Comparison of ENCODE assay signal across 20 cellular contexts in the genomic region with DNA sequence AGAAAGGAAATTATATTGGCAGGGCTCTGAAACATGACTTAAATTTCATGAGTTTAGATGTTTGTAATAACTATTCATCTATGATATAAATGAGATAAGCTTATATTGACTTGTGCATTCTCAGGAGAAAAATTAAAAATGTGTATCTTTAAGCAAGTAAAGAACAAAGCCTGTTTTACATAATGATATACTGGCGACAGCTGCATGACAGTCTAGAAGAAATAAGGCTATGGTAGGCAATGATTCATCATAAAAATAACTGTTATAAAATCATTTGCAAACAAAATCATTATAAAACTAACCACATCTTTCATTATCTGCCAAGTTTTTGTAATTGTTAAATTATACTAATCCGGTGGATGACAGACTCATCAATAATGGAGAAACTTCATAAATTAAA.
DNase-seq lines count a peak whose midpoint lies in the region; ATAC-seq, FAIRE-seq and TF ChIP-seq lines count a peak whose summit lies in the region.
"Had no signal": no experiment of that assay in that cellular context is flagged by ENCODE, and none has a peak within 500 bp of the region (broad histone marks: within the 10 kb centered on the region; RNA-seq: fewer than 3 reads in every experiment).

No MANE protein-coding gene starts in this region.

- H3K4me1 ChIP-seq in OCI-LY7 (ENCODE audit: insufficient read depth, low read length, poor library complexity, severe bottlenecking) (no peaks in the 10 kb centered on the region), smooth muscle cell (ENCODE audit: low read depth) (no peaks in the 10 kb centered on the region)
- H3K4me1 ChIP-seq: BLaER1 treated with 17β-estradiol and CSF1 and Interleukin-3, amounts not matched to agents 10 nM and 100 nM had no signal

- no peaks in the 10 kb centered on the region for H3K4me1 Mint-ChIP-seq in T-helper 17 cell
- H3K4me1 Mint-ChIP-seq: B cell, H9 had no signal

- BruUV-seq in OCI-LY7 (replicated peaks; lab: Mats Ljungman, UMichigan), result no TSS peak

- H3K4me2 ChIP-seq in OCI-LY7 (ENCODE audit: low read length), result no peak overlapping the region
- no peak overlapping the region for H3K4me2 ChIP-seq in smooth muscle cell
- H3K4me2 ChIP-seq: BLaER1 treated with 17β-estradiol and CSF1 and Interleukin-3, amounts not matched to agents 10 nM and 100 nM had no signal

- CTCF ChIA-PET in OCI-LY7 (lab: Charles Lee; ENCODE audit: unreplicated experiment), result no interaction called here

- POLR2A ChIA-PET in OCI-LY7 (lab: Charles Lee), result interaction anchor here (0.6 to 0.9 kb wide), 2 partner anchors 139 to 403 kb away, joined by 3 read pairs; no protein-coding TSS in a partner anchor

- H3K4me3 ChIP-seq in OCI-LY7 (ENCODE audit: low read depth, low read length, poor library complexity, severe bottlenecking), result no peak overlapping the region
- no peak overlapping the region for H3K4me3 ChIP-seq in smooth muscle cell
- H3K4me3 ChIP-seq: BLaER1 treated with 17β-estradiol and CSF1 and Interleukin-3, amounts not matched to agents 10 nM and 100 nM; GM12878 had no signal

- TF ChIP-seq CTCF in D721Med (IDR thresholded peaks at IDR 0.05; ENCODE audit: insufficient read depth, missing control alignments) (no peak), OCI-LY7 (conservative IDR thresholded peaks at IDR 0.05; ENCODE audit: low read length) (no peak), smooth muscle cell (IDR thresholded peaks at IDR 0.05; ENCODE audit: borderline replicate concordance, insufficient read depth, poor library complexity, severe bottlenecking) (no peak)

- FAIRE-seq in D721Med (lab: Jason Lieb, UNC), result peak; percentile 77
- FAIRE-seq: GM12878, GM19239, H1 had no signal

- no peaks in the 10 kb centered on the region for H3K27me3 ChIP-seq in smooth muscle cell (ENCODE audit: low read depth)
- H3K27me3 ChIP-seq: BLaER1 treated with 17β-estradiol and CSF1 and Interleukin-3, amounts not matched to agents 10 nM and 100 nM had no signal

- intact Hi-C loops in OCI-LY7 (cut with micrococcal nuclease; ENCODE audit: unreplicated experiment), result no loop called here

- no peaks in the 10 kb centered on the region for H3K36me3 Mint-ChIP-seq in T-helper 17 cell (ENCODE audit: low read depth)
- H3K36me3 Mint-ChIP-seq: CD8-positive, alpha-beta T cell had no signal

- no peak for ATAC-seq in T-helper 17 cell
- ATAC-seq: CD8-positive, alpha-beta T cell; GM12878 had no signal

- DNase-seq in D721Med (ENCODE audit: insufficient read length, low spot score) (no peak), OCI-LY7 (ENCODE audit: low spot score) (no peak), left kidney (ENCODE audit: low read depth, low spot score) (peak; percentile 4), smooth muscle cell (lab: John Stamatoyannopoulos, UW; ENCODE audit: unreplicated experiment) (no peak), T-helper 17 cell (no peak), cerebellum (ENCODE audit: low spot score) (no peak), NCI-H1092 (lab: John Stamatoyannopoulos, UW) (no peak)
- DNase-seq: 8988T; Calu3; CD8-positive, alpha-beta T cell; DMS 273 treated with DMSO at 0.1 percent for 48 hours; DMS53; DND-41; EL; H9 had no signal

- H3K9me2 ChIP-seq in OCI-LY7 (ENCODE audit: insufficient read depth, low read length), result no peaks in the 10 kb centered on the region

- H3K27ac ChIP-seq in OCI-LY7 (ENCODE audit: low read depth, low read length, poor library complexity, severe bottlenecking) (no peak overlapping the region), smooth muscle cell (ENCODE audit: low read depth) (no peak overlapping the region)
- H3K27ac ChIP-seq: BLaER1 treated with 17β-estradiol and CSF1 and Interleukin-3, amounts not matched to agents 10 nM and 100 nM had no signal

- no peaks in the 10 kb centered on the region for H3F3A ChIP-seq in smooth muscle cell (ENCODE audit: low read depth)

- no peaks in the 10 kb centered on the region for H4K20me1 ChIP-seq in OCI-LY7 (ENCODE audit: insufficient read depth, low read length)
- H4K20me1 ChIP-seq in smooth muscle cell (ENCODE audit: low read depth), result no peaks in the 10 kb centered on the region
- H4K20me1 ChIP-seq: BLaER1 treated with 17β-estradiol and CSF1 and Interleukin-3, amounts not matched to agents 10 nM and 100 nM had no signal

- WGBS in smooth muscle cell (ENCODE audit: low lambda C conversion rate), result 89% methylated on average over 2 of the region's 2 CpGs

- no peak overlapping the region for H3K27ac Mint-ChIP-seq in T-helper 17 cell
- H3K27ac Mint-ChIP-seq: B cell; CD8-positive, alpha-beta T cell; H9 had no signal

- no peaks in the 10 kb centered on the region for H3K27me3 Mint-ChIP-seq in T-helper 17 cell
- H3K27me3 Mint-ChIP-seq: B cell had no signal

- peaks cover 48% of the 10 kb centered on the region for H3K9me3 ChIP-seq in OCI-LY7 (ENCODE audit: low read length)
- H3K9me3 ChIP-seq in smooth muscle cell (replicated peaks; ENCODE audit: low read depth), result peaks cover 5% of the 10 kb centered on the region
- H3K9me3 ChIP-seq in T-helper 17 cell (ENCODE audit: control insufficient read depth, low read length, poor library complexity, severe bottlenecking), result no peaks in the 10 kb centered on the region

- H3K4me3 Mint-ChIP-seq in T-helper 17 cell, result no peak overlapping the region
- H3K4me3 Mint-ChIP-seq: B cell; CD8-positive, alpha-beta T cell; H9 had no signal

- no peaks in the 10 kb centered on the region for H3K79me2 ChIP-seq in OCI-LY7 (ENCODE audit: insufficient read depth, low read depth, low read length)
- H3K79me2 ChIP-seq in smooth muscle cell (ENCODE audit: low read depth), result no peaks in the 10 kb centered on the region

- peaks cover 17% of the 10 kb centered on the region; the same call in 1 of the 2 replicates for H3K36me3 ChIP-seq in OCI-LY7 (ENCODE audit: insufficient read depth, low read length)
- H3K36me3 ChIP-seq in smooth muscle cell (ENCODE audit: low read depth), result no peaks in the 10 kb centered on the region
- H3K36me3 ChIP-seq: BLaER1 treated with 17β-estradiol and CSF1 and Interleukin-3, amounts not matched to agents 10 nM and 100 nM had no signal

- no peak overlapping the region for H3K9ac ChIP-seq in smooth muscle cell (ENCODE audit: low read depth)
- H3K9ac ChIP-seq: BLaER1 treated with 17β-estradiol and CSF1 and Interleukin-3, amounts not matched to agents 10 nM and 100 nM had no signal

- H2AFZ ChIP-seq in OCI-LY7 (ENCODE audit: low read length), result 0 out of 2 replicates have a peak overlapping the region, but pooled peaks have one; percentile 49
- H2AFZ ChIP-seq in smooth muscle cell (ENCODE audit: low read depth), result no peak overlapping the region
